11 cellular contexts compared by ENCODE assay signal in genomic region chr3:69236808-69237707, GRCh38.
DNase-seq lines count a peak whose midpoint lies in the region; ATAC-seq, FAIRE-seq and TF ChIP-seq lines count a peak whose summit lies in the region.
"Had no signal": no experiment of that assay in that cellular context is flagged by ENCODE, and none has a peak within 500 bp of the region (broad histone marks: within the 10 kb centered on the region; RNA-seq: fewer than 3 reads in every experiment).

No MANE protein-coding gene starts in this region.

- no peaks in the 10 kb centered on the region for H3K9me1 ChIP-seq in K562 (ENCODE audit: control insufficient read depth, insufficient read depth, low read length)

- H3K27ac ChIP-seq in K562 (ENCODE audit: extremely low read depth, low read depth, low read length): no peak overlapping the region

- peak overlapping the region; percentile 20 for H3K27ac Mint-ChIP-seq in activated T-cell treated with anti-CD3 and anti-CD28 coated beads, Interleukin-2, amount 50 U/mL, for 24 hours
- H3K27ac Mint-ChIP-seq in stimulated activated naive CD8-positive, alpha-beta T cell treated with anti-CD3 and anti-CD28 coated beads, Interleukin-15, amount 100 ng/mL, for 72 hours: peak overlapping the region in 1 of 2 donors; percentile 89
- H3K27ac Mint-ChIP-seq: B cell; dendritic cell treated with granulocyte-macrophage colony-stimulating factor and Interleukin-4, amounts not matched to agents 40 ng/mL and 50 ng/mL, for 4 days had no signal

- in situ Hi-C loops in K562 (cut with MboI): no loop called here

- no peak for DNase-seq in activated T-cell treated with anti-CD3 and anti-CD28 coated beads, Interleukin-2, amount 50 U/mL, for 24 hours
- no peak for DNase-seq in activated T-cell treated with anti-CD3 and anti-CD28 coated beads, Interleukin-2, amount 50 U/mL, for 1 hour
- DNase-seq in K562 (ENCODE audit: extremely low read depth in 1 of 4, low spot score in 3 of 4) (no peak), kidney epithelial cell (ENCODE audit: low read depth) (no peak), activated gamma-delta T cell (lab: John Stamatoyannopoulos, UW) (no peak), NCI-H2196 treated with DMSO at 0.1 percent for 48 hours (lab: John Stamatoyannopoulos, UW; ENCODE audit: unreplicated experiment) (no peak)
- no peak for DNase-seq in stimulated activated naive CD8-positive, alpha-beta T cell treated with anti-CD3 and anti-CD28 coated beads, Interleukin-15, amount 100 ng/mL, for 72 hours
- DNase-seq: NCI-H1417 had no signal

- H3K27me3 ChIP-seq in K562 (ENCODE audit: control insufficient read depth in 2 of 2, insufficient read depth in 2 of 2, low read length in 2 of 2): peaks cover 2 to 17% of the 10 kb centered on the region in 2 experiments; a peak in 3 of 5 replicates
- no peaks in the 10 kb centered on the region for H3K27me3 ChIP-seq in kidney epithelial cell (ENCODE audit: control insufficient read depth, insufficient read depth, low read length)

- no peak for FAIRE-seq in K562 (lab: Jason Lieb, UNC)

- TF ChIP-seq CTCF in K562 (IDR thresholded peaks at IDR 0.05 in 2 of 3, conservative IDR thresholded peaks at IDR 0.05 in 1 of 3; ENCODE audit: insufficient read depth in 2 of 3, low read depth in 1 of 3, low read length in 3 of 3): no peak
- TF ChIP-seq CTCF in kidney epithelial cell (IDR thresholded peaks at IDR 0.05; ENCODE audit: insufficient read depth, low read length, poor library complexity, severe bottlenecking): no peak

- no peak for ATAC-seq in K562
- peak; percentile 49 for ATAC-seq in stimulated activated naive CD8-positive, alpha-beta T cell treated with anti-CD3 and anti-CD28 coated beads, Interleukin-15, amount 100 ng/mL, for 72 hours
- ATAC-seq in GM19351 (IDR thresholded peaks at IDR 0.05; ENCODE audit: unreplicated experiment): no peak

- intact Hi-C loops in K562 (cut with micrococcal nuclease): no loop called here

- BruUV-seq in K562 (replicated peaks; lab: Mats Ljungman, UMichigan): no TSS peak

- peaks cover 23% of the 10 kb centered on the region for H3K4me1 Mint-ChIP-seq in activated T-cell treated with anti-CD3 and anti-CD28 coated beads, Interleukin-2, amount 50 U/mL, for 24 hours (ENCODE audit: low read depth)
- H3K4me1 Mint-ChIP-seq in stimulated activated naive CD8-positive, alpha-beta T cell treated with anti-CD3 and anti-CD28 coated beads, Interleukin-15, amount 100 ng/mL, for 72 hours: peaks cover 20% of the 10 kb centered on the region

- H3K36me3 Mint-ChIP-seq in activated T-cell treated with anti-CD3 and anti-CD28 coated beads, Interleukin-2, amount 50 U/mL, for 24 hours (ENCODE audit: low read depth): no peaks in the 10 kb centered on the region

- no peak for TF ChIP-seq POLR2A in K562 (conservative IDR thresholded peaks at IDR 0.05)

- H3K4me3 Mint-ChIP-seq in activated T-cell treated with anti-CD3 and anti-CD28 coated beads, Interleukin-2, amount 50 U/mL, for 24 hours: peak overlapping the region; percentile 28
- H3K4me3 Mint-ChIP-seq in stimulated activated naive CD8-positive, alpha-beta T cell treated with anti-CD3 and anti-CD28 coated beads, Interleukin-15, amount 100 ng/mL, for 72 hours: peak overlapping the region; percentile 17 to 46
- H3K4me3 Mint-ChIP-seq: B cell; dendritic cell treated with granulocyte-macrophage colony-stimulating factor and Interleukin-4, amounts not matched to agents 40 ng/mL and 50 ng/mL, for 4 days had no signal

- WGBS in K562 (ENCODE audit: insufficient coverage, low coverage, missing lambda C conversion rate): 10% methylated on average over 8 of the region's 8 CpGs

- no peaks in the 10 kb centered on the region for H3K4me1 ChIP-seq in K562 (replicated peaks in 1 of 2; ENCODE audit: control insufficient read depth in 2 of 2, insufficient read depth in 2 of 2, low read length in 2 of 2)

- H3K4me2 ChIP-seq in K562 (ENCODE audit: insufficient read depth, low read length): no peak overlapping the region

- no peak for TF ChIP-seq EP300 in K562 (IDR thresholded peaks at IDR 0.05; ENCODE audit: low read length)

- POLR2A ChIA-PET in K562 (lab: Yijun Ruan, JAX): interaction anchor here (0.6 kb wide), 1 partner anchor 308 kb away, joined by 3 read pairs; no protein-coding TSS in a partner anchor

- H2AFZ ChIP-seq in K562 (ENCODE audit: low read depth, low read length): no peak overlapping the region

- no peaks in the 10 kb centered on the region for H3K27me3 Mint-ChIP-seq in activated T-cell treated with anti-CD3 and anti-CD28 coated beads, Interleukin-2, amount 50 U/mL, for 24 hours
- H3K27me3 Mint-ChIP-seq in stimulated activated naive CD8-positive, alpha-beta T cell treated with anti-CD3 and anti-CD28 coated beads, Interleukin-15, amount 100 ng/mL, for 72 hours: no peaks in the 10 kb centered on the region
- H3K27me3 Mint-ChIP-seq: B cell; dendritic cell treated with granulocyte-macrophage colony-stimulating factor and Interleukin-4, amounts not matched to agents 40 ng/mL and 50 ng/mL, for 4 days had no signal

- H3K9me3 ChIP-seq in K562 (replicated peaks; ENCODE audit: control insufficient read depth, insufficient read depth, low read depth, low read length): no peaks in the 10 kb centered on the region

- TF ChIP-seq RAD21 in K562 (CRISPR knock-in tag; conservative IDR thresholded peaks at IDR 0.05 in 1 of 2, IDR thresholded peaks at IDR 0.05 in 1 of 2): 0 out of 4 replicates have a peak, but pooled peaks of 1 of the 2 experiments have one; percentile 6

- H3K9me3 Mint-ChIP-seq in activated T-cell treated with anti-CD3 and anti-CD28 coated beads, Interleukin-2, amount 50 U/mL, for 24 hours: no peaks in the 10 kb centered on the region
- no peaks in the 10 kb centered on the region for H3K9me3 Mint-ChIP-seq in stimulated activated naive CD8-positive, alpha-beta T cell treated with anti-CD3 and anti-CD28 coated beads, Interleukin-15, amount 100 ng/mL, for 72 hours
- H3K9me3 Mint-ChIP-seq: dendritic cell treated with granulocyte-macrophage colony-stimulating factor and Interleukin-4, amounts not matched to agents 40 ng/mL and 50 ng/mL, for 4 days had no signal

- H3K36me3 ChIP-seq in K562 (ENCODE audit: control insufficient read depth, insufficient read depth, low read length): no peaks in the 10 kb centered on the region
- H3K36me3 ChIP-seq in kidney epithelial cell (ENCODE audit: control insufficient read depth, insufficient read depth, low read length): no peaks in the 10 kb centered on the region

- CTCF ChIA-PET in K562 (lab: Yijun Ruan, JAX; ENCODE audit: low intra/inter-chr PET ratio): interaction anchor here (0.6 kb wide), 1 partner anchor 116 kb away, joined by 4 read pairs; no protein-coding TSS in a partner anchor

- H3K79me2 ChIP-seq in K562 (ENCODE audit: control insufficient read depth, insufficient read depth, low read length): no peaks in the 10 kb centered on the region

- H4K20me1 ChIP-seq in K562 (replicated peaks; ENCODE audit: control insufficient read depth, insufficient read depth, low read length): no peaks in the 10 kb centered on the region

- no peak overlapping the region for H3K4me3 ChIP-seq in K562
- H3K4me3 ChIP-seq in kidney epithelial cell (ENCODE audit: low read depth, low read length): peak overlapping the region; percentile 14

- H3K9ac ChIP-seq in K562 (ENCODE audit: insufficient read depth in 1 of 2, low read depth in 2 of 2, low read length in 2 of 2): no peak overlapping the region

TF ChIP-seq in K562, 482 proteins besides CTCF, POLR2A, EP300 and RAD21:
- TF ChIP-seq RFX5 (IDR thresholded peaks at IDR 0.05; ENCODE audit: low read depth, low read length) (no peak), NFIC (IDR thresholded peaks at IDR 0.05) (peak; percentile 30; the same call in 1 of the 2 replicates)
TF ChIP-seq in K562: peak in this region for 1.
